ENCODE assay signal across 1 cellular context in the genomic region with DNA sequence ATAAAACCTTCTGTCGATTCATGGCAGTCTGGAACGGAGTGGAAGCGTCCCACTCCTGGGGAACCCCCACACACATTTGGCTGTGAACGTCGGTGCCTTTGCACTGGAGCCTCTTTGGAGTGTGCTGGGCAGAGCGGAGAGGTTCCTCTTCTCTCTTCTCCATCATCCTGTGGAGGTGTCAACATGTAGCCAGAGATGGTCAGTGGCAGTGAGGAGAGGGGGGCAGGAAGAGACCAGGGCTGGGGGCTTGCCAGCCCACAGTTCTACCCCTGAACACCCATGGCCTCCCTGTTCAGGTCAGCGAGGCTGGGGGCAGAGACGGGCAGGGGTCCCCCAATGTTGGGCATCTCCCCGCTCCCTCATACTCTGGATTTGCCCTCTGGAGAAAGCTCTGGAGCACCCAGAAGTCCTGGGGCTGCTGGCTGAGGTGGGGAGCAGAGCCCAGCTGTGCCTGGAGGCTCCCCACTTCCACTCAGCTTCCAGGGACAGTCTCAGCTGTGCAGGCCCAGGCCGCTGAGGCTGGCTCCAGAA.
TF ChIP-seq lines count a peak whose summit lies in the region.

No MANE protein-coding gene starts in this region.

TF ChIP-seq in HepG2, 621 proteins besides CTCF, POLR2A, EP300 and RAD21 (continued from another document):
- TF ChIP-seq, protein P1, sequence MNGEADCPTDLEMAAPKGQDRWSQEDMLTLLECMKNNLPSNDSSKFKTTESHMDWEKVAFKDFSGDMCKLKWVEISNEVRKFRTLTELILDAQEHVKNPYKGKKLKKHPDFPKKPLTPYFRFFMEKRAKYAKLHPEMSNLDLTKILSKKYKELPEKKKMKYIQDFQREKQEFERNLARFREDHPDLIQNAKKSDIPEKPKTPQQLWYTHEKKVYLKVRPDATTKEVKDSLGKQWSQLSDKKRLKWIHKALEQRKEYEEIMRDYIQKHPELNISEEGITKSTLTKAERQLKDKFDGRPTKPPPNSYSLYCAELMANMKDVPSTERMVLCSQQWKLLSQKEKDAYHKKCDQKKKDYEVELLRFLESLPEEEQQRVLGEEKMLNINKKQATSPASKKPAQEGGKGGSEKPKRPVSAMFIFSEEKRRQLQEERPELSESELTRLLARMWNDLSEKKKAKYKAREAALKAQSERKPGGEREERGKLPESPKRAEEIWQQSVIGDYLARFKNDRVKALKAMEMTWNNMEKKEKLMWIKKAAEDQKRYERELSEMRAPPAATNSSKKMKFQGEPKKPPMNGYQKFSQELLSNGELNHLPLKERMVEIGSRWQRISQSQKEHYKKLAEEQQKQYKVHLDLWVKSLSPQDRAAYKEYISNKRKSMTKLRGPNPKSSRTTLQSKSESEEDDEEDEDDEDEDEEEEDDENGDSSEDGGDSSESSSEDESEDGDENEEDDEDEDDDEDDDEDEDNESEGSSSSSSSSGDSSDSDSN (CRISPR knock-in tag; IDR thresholded peaks at IDR 0.05) = 0 out of 2 replicates have a peak, but pooled peaks have one; percentile 6
- TF ChIP-seq ZNF749 (CRISPR knock-in tag; IDR thresholded peaks at IDR 0.05; ENCODE audit: borderline replicate concordance) (no peak), SMAD9 (CRISPR knock-in tag; IDR thresholded peaks at IDR 0.05) (no peak), RBM39 (IDR thresholded peaks at IDR 0.05; ENCODE audit: low read depth, low read length, poor library complexity, severe bottlenecking) (peak; percentile 31), MEF2D (CRISPR knock-in tag; IDR thresholded peaks at IDR 0.05) (no peak), ZNF670 (CRISPR knock-in tag; IDR thresholded peaks at IDR 0.05; ENCODE audit: borderline replicate concordance) (0 out of 2 replicates have a peak, but pooled peaks have one; percentile 14), ZNF652 (CRISPR knock-in tag; IDR thresholded peaks at IDR 0.05; ENCODE audit: borderline replicate concordance, low read depth) (no peak), ZSCAN21 (CRISPR knock-in tag; IDR thresholded peaks at IDR 0.05; ENCODE audit: borderline replicate concordance) (no peak), PRPF4 (IDR thresholded peaks at IDR 0.05; ENCODE audit: low read depth, low read length, poor library complexity, severe bottlenecking) (peak; percentile 34)
- TF ChIP-seq, protein P2, sequence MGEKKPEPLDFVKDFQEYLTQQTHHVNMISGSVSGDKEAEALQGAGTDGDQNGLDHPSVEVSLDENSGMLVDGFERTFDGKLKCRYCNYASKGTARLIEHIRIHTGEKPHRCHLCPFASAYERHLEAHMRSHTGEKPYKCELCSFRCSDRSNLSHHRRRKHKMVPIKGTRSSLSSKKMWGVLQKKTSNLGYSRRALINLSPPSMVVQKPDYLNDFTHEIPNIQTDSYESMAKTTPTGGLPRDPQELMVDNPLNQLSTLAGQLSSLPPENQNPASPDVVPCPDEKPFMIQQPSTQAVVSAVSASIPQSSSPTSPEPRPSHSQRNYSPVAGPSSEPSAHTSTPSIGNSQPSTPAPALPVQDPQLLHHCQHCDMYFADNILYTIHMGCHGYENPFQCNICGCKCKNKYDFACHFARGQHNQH (CRISPR knock-in tag; IDR thresholded peaks at IDR 0.05) = no peak
